Comparison of ENCODE assay signal across 16 cellular contexts in genomic region chr12:68510394-68510793, GRCh38.
"Had no signal": no experiment of that assay in that cellular context is flagged by ENCODE, and none has a peak within 500 bp of the region (broad histone marks: within the 10 kb centered on the region; RNA-seq: fewer than 3 reads in every experiment).

No MANE protein-coding gene starts in this region.

- DNase-seq: cortex of kidney; dorsolateral prefrontal cortex; effector CD8-positive, alpha-beta T cell; left colon; left ventricle myocardium superior; naive thymus-derived CD4-positive, alpha-beta T cell; nephron progenitor cell; stimulated activated CD4-positive, alpha-beta T cell treated with anti-CD3 and anti-CD28 coated beads, Interleukin-2, amount 100 ng/mL, for 24 hours; stimulated activated CD4-positive, alpha-beta T cell treated with anti-CD3 and anti-CD28 coated beads, Interleukin-4, amount 100 ng/mL, for 4 hours; stimulated activated naive B cell treated with anti-CD40 and anti-IgM and Interleukin-4, amounts not matched to agents 10 μg/mL and 1 μg/mL and 100 μg/mL, for 72 hours; stimulated activated naive CD8-positive, alpha-beta T cell treated with anti-CD3 and anti-CD28 coated beads, Interleukin-15, amount 100 ng/mL, for 72 hours; testis had no signal

- H3K36me3 ChIP-seq: esophagus muscularis mucosa, tibial nerve had no signal

- H3K27ac ChIP-seq: dorsolateral prefrontal cortex, esophagus muscularis mucosa, testis, tibial nerve had no signal

- H3K4me3 ChIP-seq: dorsolateral prefrontal cortex, esophagus muscularis mucosa, lung, testis, tibial nerve had no signal

- H3K9me3 ChIP-seq: esophagus muscularis mucosa, testis, tibial nerve had no signal

- H3K4me1 ChIP-seq: esophagus muscularis mucosa, testis, tibial nerve had no signal

- ATAC-seq: left colon; left ventricle myocardium superior; naive thymus-derived CD4-positive, alpha-beta T cell; sciatic nerve; stimulated activated naive B cell treated with anti-CD40 and anti-IgM and Interleukin-4, amounts not matched to agents 10 μg/mL and 1 μg/mL and 100 μg/mL, for 72 hours; stimulated activated naive CD8-positive, alpha-beta T cell treated with anti-CD3 and anti-CD28 coated beads, Interleukin-15, amount 100 ng/mL, for 72 hours had no signal

- H3K27me3 ChIP-seq: dorsolateral prefrontal cortex, esophagus muscularis mucosa, testis, tibial nerve had no signal
